1 cellular context compared by ENCODE assay signal in genomic region chr1:204087181-204087892, GRCh38.
TF ChIP-seq lines count a peak whose summit lies in the region.

No MANE protein-coding gene starts in this region.

TF ChIP-seq in HepG2, 621 proteins besides CTCF, POLR2A, EP300 and RAD21 (continued from another document):
- no peak for TF ChIP-seq FOSL1 (CRISPR knock-in tag; IDR thresholded peaks at IDR 0.05; ENCODE audit: borderline replicate concordance)
- TF ChIP-seq, protein P1, sequence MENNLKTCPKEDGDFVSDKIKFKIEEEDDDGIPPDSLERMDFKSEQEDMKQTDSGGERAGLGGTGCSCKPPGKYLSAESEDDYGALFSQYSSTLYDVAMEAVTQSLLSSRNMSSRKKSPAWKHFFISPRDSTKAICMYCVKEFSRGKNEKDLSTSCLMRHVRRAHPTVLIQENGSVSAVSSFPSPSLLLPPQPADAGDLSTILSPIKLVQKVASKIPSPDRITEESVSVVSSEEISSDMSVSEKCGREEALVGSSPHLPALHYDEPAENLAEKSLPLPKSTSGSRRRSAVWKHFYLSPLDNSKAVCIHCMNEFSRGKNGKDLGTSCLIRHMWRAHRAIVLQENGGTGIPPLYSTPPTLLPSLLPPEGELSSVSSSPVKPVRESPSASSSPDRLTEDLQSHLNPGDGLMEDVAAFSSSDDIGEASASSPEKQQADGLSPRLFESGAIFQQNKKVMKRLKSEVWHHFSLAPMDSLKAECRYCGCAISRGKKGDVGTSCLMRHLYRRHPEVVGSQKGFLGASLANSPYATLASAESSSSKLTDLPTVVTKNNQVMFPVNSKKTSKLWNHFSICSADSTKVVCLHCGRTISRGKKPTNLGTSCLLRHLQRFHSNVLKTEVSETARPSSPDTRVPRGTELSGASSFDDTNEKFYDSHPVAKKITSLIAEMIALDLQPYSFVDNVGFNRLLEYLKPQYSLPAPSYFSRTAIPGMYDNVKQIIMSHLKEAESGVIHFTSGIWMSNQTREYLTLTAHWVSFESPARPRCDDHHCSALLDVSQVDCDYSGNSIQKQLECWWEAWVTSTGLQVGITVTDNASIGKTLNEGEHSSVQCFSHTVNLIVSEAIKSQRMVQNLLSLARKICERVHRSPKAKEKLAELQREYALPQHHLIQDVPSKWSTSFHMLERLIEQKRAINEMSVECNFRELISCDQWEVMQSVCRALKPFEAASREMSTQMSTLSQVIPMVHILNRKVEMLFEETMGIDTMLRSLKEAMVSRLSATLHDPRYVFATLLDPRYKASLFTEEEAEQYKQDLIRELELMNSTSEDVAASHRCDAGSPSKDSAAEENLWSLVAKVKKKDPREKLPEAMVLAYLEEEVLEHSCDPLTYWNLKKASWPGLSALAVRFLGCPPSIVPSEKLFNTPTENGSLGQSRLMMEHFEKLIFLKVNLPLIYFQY (CRISPR knock-in tag; IDR thresholded peaks at IDR 0.05; ENCODE audit: borderline replicate concordance) = no peak
- no peak for TF ChIP-seq REXO4 (CRISPR knock-in tag; IDR thresholded peaks at IDR 0.05; ENCODE audit: borderline replicate concordance)
- no peak for TF ChIP-seq ZNF546 (CRISPR knock-in tag; conservative IDR thresholded peaks at IDR 0.05)
- TF ChIP-seq NFIB (CRISPR knock-in tag; IDR thresholded peaks at IDR 0.05; ENCODE audit: borderline replicate concordance) = no peak
- TF ChIP-seq, protein P2, sequence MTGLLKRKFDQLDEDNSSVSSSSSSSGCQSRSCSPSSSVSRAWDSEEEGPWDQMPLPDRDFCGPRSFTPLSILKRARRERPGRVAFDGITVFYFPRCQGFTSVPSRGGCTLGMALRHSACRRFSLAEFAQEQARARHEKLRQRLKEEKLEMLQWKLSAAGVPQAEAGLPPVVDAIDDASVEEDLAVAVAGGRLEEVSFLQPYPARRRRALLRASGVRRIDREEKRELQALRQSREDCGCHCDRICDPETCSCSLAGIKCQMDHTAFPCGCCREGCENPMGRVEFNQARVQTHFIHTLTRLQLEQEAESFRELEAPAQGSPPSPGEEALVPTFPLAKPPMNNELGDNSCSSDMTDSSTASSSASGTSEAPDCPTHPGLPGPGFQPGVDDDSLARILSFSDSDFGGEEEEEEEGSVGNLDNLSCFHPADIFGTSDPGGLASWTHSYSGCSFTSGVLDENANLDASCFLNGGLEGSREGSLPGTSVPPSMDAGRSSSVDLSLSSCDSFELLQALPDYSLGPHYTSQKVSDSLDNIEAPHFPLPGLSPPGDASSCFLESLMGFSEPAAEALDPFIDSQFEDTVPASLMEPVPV (CRISPR knock-in tag; IDR thresholded peaks at IDR 0.05) = no peak
- TF ChIP-seq ESRRA (CRISPR knock-in tag; IDR thresholded peaks at IDR 0.05; ENCODE audit: low read depth) = no peak
- TF ChIP-seq ZNF644 (CRISPR knock-in tag; IDR thresholded peaks at IDR 0.05; ENCODE audit: low read depth) = no peak
- TF ChIP-seq, protein P3, sequence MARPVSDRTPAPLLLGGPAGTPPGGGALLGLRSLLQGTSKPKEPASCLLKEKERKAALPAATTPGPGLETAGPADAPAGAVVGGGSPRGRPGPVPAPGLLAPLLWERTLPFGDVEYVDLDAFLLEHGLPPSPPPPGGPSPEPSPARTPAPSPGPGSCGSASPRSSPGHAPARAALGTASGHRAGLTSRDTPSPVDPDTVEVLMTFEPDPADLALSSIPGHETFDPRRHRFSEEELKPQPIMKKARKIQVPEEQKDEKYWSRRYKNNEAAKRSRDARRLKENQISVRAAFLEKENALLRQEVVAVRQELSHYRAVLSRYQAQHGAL (CRISPR knock-in tag; IDR thresholded peaks at IDR 0.05; ENCODE audit: not compliant biosample characterization) = no peak
- TF ChIP-seq, protein P4, sequence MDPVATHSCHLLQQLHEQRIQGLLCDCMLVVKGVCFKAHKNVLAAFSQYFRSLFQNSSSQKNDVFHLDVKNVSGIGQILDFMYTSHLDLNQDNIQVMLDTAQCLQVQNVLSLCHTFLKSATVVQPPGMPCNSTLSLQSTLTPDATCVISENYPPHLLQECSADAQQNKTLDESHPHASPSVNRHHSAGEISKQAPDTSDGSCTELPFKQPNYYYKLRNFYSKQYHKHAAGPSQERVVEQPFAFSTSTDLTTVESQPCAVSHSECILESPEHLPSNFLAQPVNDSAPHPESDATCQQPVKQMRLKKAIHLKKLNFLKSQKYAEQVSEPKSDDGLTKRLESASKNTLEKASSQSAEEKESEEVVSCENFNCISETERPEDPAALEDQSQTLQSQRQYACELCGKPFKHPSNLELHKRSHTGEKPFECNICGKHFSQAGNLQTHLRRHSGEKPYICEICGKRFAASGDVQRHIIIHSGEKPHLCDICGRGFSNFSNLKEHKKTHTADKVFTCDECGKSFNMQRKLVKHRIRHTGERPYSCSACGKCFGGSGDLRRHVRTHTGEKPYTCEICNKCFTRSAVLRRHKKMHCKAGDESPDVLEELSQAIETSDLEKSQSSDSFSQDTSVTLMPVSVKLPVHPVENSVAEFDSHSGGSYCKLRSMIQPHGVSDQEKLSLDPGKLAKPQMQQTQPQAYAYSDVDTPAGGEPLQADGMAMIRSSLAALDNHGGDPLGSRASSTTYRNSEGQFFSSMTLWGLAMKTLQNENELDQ (CRISPR knock-in tag; IDR thresholded peaks at IDR 0.05; ENCODE audit: borderline replicate concordance) = no peak
- no peak for TF ChIP-seq FOXO4 (CRISPR knock-in tag; conservative IDR thresholded peaks at IDR 0.05)
- TF ChIP-seq, protein P5, sequence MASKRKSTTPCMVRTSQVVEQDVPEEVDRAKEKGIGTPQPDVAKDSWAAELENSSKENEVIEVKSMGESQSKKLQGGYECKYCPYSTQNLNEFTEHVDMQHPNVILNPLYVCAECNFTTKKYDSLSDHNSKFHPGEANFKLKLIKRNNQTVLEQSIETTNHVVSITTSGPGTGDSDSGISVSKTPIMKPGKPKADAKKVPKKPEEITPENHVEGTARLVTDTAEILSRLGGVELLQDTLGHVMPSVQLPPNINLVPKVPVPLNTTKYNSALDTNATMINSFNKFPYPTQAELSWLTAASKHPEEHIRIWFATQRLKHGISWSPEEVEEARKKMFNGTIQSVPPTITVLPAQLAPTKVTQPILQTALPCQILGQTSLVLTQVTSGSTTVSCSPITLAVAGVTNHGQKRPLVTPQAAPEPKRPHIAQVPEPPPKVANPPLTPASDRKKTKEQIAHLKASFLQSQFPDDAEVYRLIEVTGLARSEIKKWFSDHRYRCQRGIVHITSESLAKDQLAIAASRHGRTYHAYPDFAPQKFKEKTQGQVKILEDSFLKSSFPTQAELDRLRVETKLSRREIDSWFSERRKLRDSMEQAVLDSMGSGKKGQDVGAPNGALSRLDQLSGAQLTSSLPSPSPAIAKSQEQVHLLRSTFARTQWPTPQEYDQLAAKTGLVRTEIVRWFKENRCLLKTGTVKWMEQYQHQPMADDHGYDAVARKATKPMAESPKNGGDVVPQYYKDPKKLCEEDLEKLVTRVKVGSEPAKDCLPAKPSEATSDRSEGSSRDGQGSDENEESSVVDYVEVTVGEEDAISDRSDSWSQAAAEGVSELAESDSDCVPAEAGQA (IDR thresholded peaks at IDR 0.05; ENCODE audit: low read depth) = no peak
- TF ChIP-seq, protein P5 (CRISPR knock-in tag; IDR thresholded peaks at IDR 0.05; ENCODE audit: borderline replicate concordance) = no peak
